Comparison of ENCODE assay signal across 8 cellular contexts in genomic region chr1:178532392-178532791, GRCh38. TPM values are rescaled to one million over a fixed set of nuclear protein-coding genes. Genes with fewer than 3 reads are reported as not detected.
DNase-seq lines count a peak whose midpoint lies in the region; ATAC-seq and TF ChIP-seq lines count a peak whose summit lies in the region.

No MANE protein-coding gene starts in this region.

- H3K9ac ChIP-seq in mammary epithelial cell (ENCODE audit: insufficient read depth, low read length) = peak overlapping the region; percentile 31

- CTCF ChIA-PET in mammary epithelial cell (lab: Charles Lee; ENCODE audit: low non-redundant PET) = interaction anchor here (0.6 kb wide), 1 partner anchor 129 kb away, joined by 3 read pairs; no protein-coding TSS in a partner anchor

- peaks cover 2% of the 10 kb centered on the region for H4K20me1 ChIP-seq in mammary epithelial cell (ENCODE audit: insufficient read depth, low read length)

- no peak overlapping the region for H3K27ac ChIP-seq in mammary epithelial cell (ENCODE audit: insufficient read depth, low read depth, low read length)

- TF ChIP-seq CTCF in WI38 (IDR thresholded peaks at IDR 0.05; ENCODE audit: low read depth, low read length) = peak; percentile 85
- TF ChIP-seq CTCF in mammary epithelial cell (conservative IDR thresholded peaks at IDR 0.05 in 1 of 2, IDR thresholded peaks at IDR 0.05 in 1 of 2; ENCODE audit: extremely low read depth in 1 of 2, insufficient read depth in 1 of 2, low read depth in 1 of 2, low read length in 2 of 2) = peak; percentile 89 to 92

- H3K4me3 ChIP-seq in WI38 (ENCODE audit: low read depth, low read length) = no peak overlapping the region
- no peak overlapping the region for H3K4me3 ChIP-seq in mammary epithelial cell (replicated peaks in 1 of 3; ENCODE audit: insufficient read depth in 1 of 3, low read depth in 2 of 3, low read length in 3 of 3)

- H3K79me2 ChIP-seq in mammary epithelial cell (ENCODE audit: insufficient read depth, low read length) = no peaks in the 10 kb centered on the region

- H3K4me1 ChIP-seq in mammary epithelial cell (ENCODE audit: insufficient read depth, low read length) = peaks cover 31% of the 10 kb centered on the region

- no peaks in the 10 kb centered on the region for H3K36me3 ChIP-seq in mammary epithelial cell (ENCODE audit: insufficient read depth, low read length)

- H3K27me3 ChIP-seq in mammary epithelial cell (ENCODE audit: insufficient read depth, low read length) = no peaks in the 10 kb centered on the region

- H2AFZ ChIP-seq in mammary epithelial cell (ENCODE audit: low read depth, low read length) = peak overlapping the region; percentile 74

- H3K9me3 ChIP-seq in mammary epithelial cell (replicated peaks; ENCODE audit: insufficient read depth, low read length) = no peaks in the 10 kb centered on the region

- intact Hi-C loops in mammary epithelial cell (cut with micrococcal nuclease) = loop anchor here (1.0 to 10.0 kb wide), 6 partner anchors 189 to 838 kb away; partner anchors contain the start of genes ABL2 and TOR3A

- no TSS peak for BruUV-seq in mammary epithelial cell (replicated peaks; lab: Mats Ljungman, UMichigan)

- dilution Hi-C loops in mammary epithelial cell (cut with HindIII; ENCODE audit: low sequenced_read_pairs) = no loop called here

- H3K4me2 ChIP-seq in mammary epithelial cell (ENCODE audit: insufficient read depth, low read depth, low read length) = peak overlapping the region; percentile 19

- in situ Hi-C loops in mammary epithelial cell (cut with MboI; ENCODE audit: low sequenced_read_pairs in 2 of 2) = loop anchor here (5.0 to 25.0 kb wide), 4 partner anchors 222 to 830 kb away; partner anchors contain the start of gene AXDND1 (in 1 of the 2)

- DNase-seq in NCI-H524 (lab: John Stamatoyannopoulos, UW) (peak; percentile 53 to 79), NCI-H524 treated with DMSO at 0.1 percent for 48 hours (lab: John Stamatoyannopoulos, UW) (no peak), NCI-H2171 (lab: John Stamatoyannopoulos, UW) (peak; percentile 39), mammary epithelial cell (peak; percentile 58), islet precursor cell (peak; percentile 92)
- peak; percentile 45 to 59 for DNase-seq in stimulated activated CD4-positive, alpha-beta T cell treated with anti-CD3 and anti-CD28 coated beads, Interleukin-15, amount 100 ng/mL, for 1 hour (ENCODE audit: low read depth in 1 of 2, low spot score in 1 of 2)

- peak; percentile 59 for ATAC-seq in HG03025 (IDR thresholded peaks at IDR 0.05; ENCODE audit: low FRiP score, unreplicated experiment)

- 21% methylated on average over 13 of the region's 13 CpGs for WGBS in mammary epithelial cell (ENCODE audit: low coverage, missing lambda C conversion rate)

RNA-seq across cellular contexts. Expression of gene TEX35, which starts 19.5 kb away (rescaled TPM):
- not detected for total RNA-seq in mammary epithelial cell
- polyA plus RNA-seq in mammary epithelial cell = not detected
- polyA minus RNA-seq in mammary epithelial cell = not detected

RNA-seq across cellular contexts. Expression of gene CLEC20A, which starts 35.6 kb away (rescaled TPM):
- total RNA-seq in mammary epithelial cell = not detected
- polyA plus RNA-seq in mammary epithelial cell = not detected
- not detected for polyA minus RNA-seq in mammary epithelial cell
